Comparison of ENCODE assay signal across 1 cellular context in genomic region chr10:79067241-79068202, GRCh38.
A peak's percentile ranks its signal among the peaks of the same experiment; 100 is the strongest.
TF ChIP-seq lines count a peak whose summit lies in the region.

No MANE protein-coding gene starts in this region.

TF ChIP-seq in HepG2, 621 proteins besides CTCF, POLR2A, EP300 and RAD21 (continued from another document and continues in another):
- TF ChIP-seq ZNF597 (CRISPR knock-in tag; IDR thresholded peaks at IDR 0.05) (no peak), ZNF20 (CRISPR knock-in tag; IDR thresholded peaks at IDR 0.05) (no peak), FOXK1 (CRISPR knock-in tag; IDR thresholded peaks at IDR 0.05; ENCODE audit: borderline replicate concordance, low read depth) (peak; percentile 51; the same call in 1 of the 2 replicates), RARG (CRISPR knock-in tag; IDR thresholded peaks at IDR 0.05; ENCODE audit: low read depth) (no peak), SOX5 (CRISPR knock-in tag; IDR thresholded peaks at IDR 0.05; ENCODE audit: borderline replicate concordance) (peak; percentile 30; the same call in 1 of the 2 replicates), YEATS2 (CRISPR knock-in tag; IDR thresholded peaks at IDR 0.05; ENCODE audit: borderline replicate concordance) (no peak), ARID5B (CRISPR knock-in tag; IDR thresholded peaks at IDR 0.05) (no peak; the same call in 1 of the 2 replicates), TFDP2 (CRISPR knock-in tag; IDR thresholded peaks at IDR 0.05) (no peak), KDM5B (CRISPR knock-in tag; IDR thresholded peaks at IDR 0.05; ENCODE audit: borderline replicate concordance) (peak; percentile 55; the same call in 1 of the 2 replicates), NFE2L2 (IDR thresholded peaks at IDR 0.05; ENCODE audit: low read length) (no peak), TARDBP (CRISPR knock-in tag; IDR thresholded peaks at IDR 0.05) (0 out of 2 replicates have a peak, but pooled peaks have one; percentile 77), ZNF12 (CRISPR knock-in tag; IDR thresholded peaks at IDR 0.05) (no peak), HNF4A (CRISPR knock-in tag; IDR thresholded peaks at IDR 0.05) (no peak), ZNF543 (CRISPR knock-in tag; IDR thresholded peaks at IDR 0.05) (no peak), SNAPC2 (CRISPR knock-in tag; IDR thresholded peaks at IDR 0.05) (0 out of 2 replicates have a peak, but pooled peaks have one; percentile 53), FOSL2 (CRISPR knock-in tag; IDR thresholded peaks at IDR 0.05) (peak; percentile 31; the same call in 1 of the 2 replicates), MAFF (IDR thresholded peaks at IDR 0.05; ENCODE audit: low read depth, low read length) (no peak), ZSCAN20 (CRISPR knock-in tag; IDR thresholded peaks at IDR 0.05; ENCODE audit: borderline replicate concordance) (no peak), KDM3A (CRISPR knock-in tag; IDR thresholded peaks at IDR 0.05; ENCODE audit: low read depth) (no peak), PPARG (CRISPR knock-in tag; conservative IDR thresholded peaks at IDR 0.05) (no peak), ZNF83 (CRISPR knock-in tag; IDR thresholded peaks at IDR 0.05; ENCODE audit: borderline replicate concordance) (no peak), MED1 (CRISPR knock-in tag; IDR thresholded peaks at IDR 0.05) (no peak), TERF1 (CRISPR knock-in tag; IDR thresholded peaks at IDR 0.05) (no peak), ZFP62 (CRISPR knock-in tag; IDR thresholded peaks at IDR 0.05) (no peak), ZNF260 (CRISPR knock-in tag; IDR thresholded peaks at IDR 0.05; ENCODE audit: borderline replicate concordance, low read depth) (no peak), ZNF432 (CRISPR knock-in tag; IDR thresholded peaks at IDR 0.05; ENCODE audit: borderline replicate concordance) (no peak), DMTF1 (CRISPR knock-in tag; IDR thresholded peaks at IDR 0.05) (no peak), LBX2 (CRISPR knock-in tag; IDR thresholded peaks at IDR 0.05; ENCODE audit: borderline replicate concordance) (no peak), SKIL (CRISPR knock-in tag; IDR thresholded peaks at IDR 0.05; ENCODE audit: borderline replicate concordance) (peak; percentile 65), E2F1 (CRISPR knock-in tag; IDR thresholded peaks at IDR 0.05) (no peak), SRSF9 (IDR thresholded peaks at IDR 0.05; ENCODE audit: borderline replicate concordance, insufficient read depth, low read depth, low read length, poor library complexity, severe bottlenecking) (no peak), PBX2 (CRISPR knock-in tag; IDR thresholded peaks at IDR 0.05) (no peak), KDM5A (IDR thresholded peaks at IDR 0.05; ENCODE audit: borderline replicate concordance, low read length) (no peak), PREB (CRISPR knock-in tag; IDR thresholded peaks at IDR 0.05) (no peak), TSC22D2 (CRISPR knock-in tag; IDR thresholded peaks at IDR 0.05; ENCODE audit: borderline replicate concordance) (no peak), ZSCAN30 (CRISPR knock-in tag; IDR thresholded peaks at IDR 0.05) (no peak), ZNF224 (CRISPR knock-in tag; IDR thresholded peaks at IDR 0.05) (no peak), ZNF577 (CRISPR knock-in tag; IDR thresholded peaks at IDR 0.05; ENCODE audit: borderline replicate concordance, low read depth) (no peak), PLSCR1 (CRISPR knock-in tag; IDR thresholded peaks at IDR 0.05; ENCODE audit: borderline replicate concordance) (no peak), GLMP (CRISPR knock-in tag; IDR thresholded peaks at IDR 0.05; ENCODE audit: borderline replicate concordance) (no peak), ARNTL (CRISPR knock-in tag; IDR thresholded peaks at IDR 0.05) (peak; percentile 69; the same call in 1 of the 2 replicates), ZNF510 (CRISPR knock-in tag; IDR thresholded peaks at IDR 0.05; ENCODE audit: low read depth) (0 out of 2 replicates have a peak, but pooled peaks have one; percentile 52), ZNF354B (CRISPR knock-in tag; IDR thresholded peaks at IDR 0.05) (peak; percentile 57; the same call in 1 of the 2 replicates)
